ENCODE assay signal across 9 cellular contexts in genomic region chr4:52643846-52644245, GRCh38. TPM values are rescaled to one million over a fixed set of nuclear protein-coding genes. Genes with fewer than 3 reads are reported as not detected.
DNase-seq lines count a peak whose midpoint lies in the region; ATAC-seq lines count a peak whose summit lies in the region.
"Had no signal": no experiment of that assay in that cellular context is flagged by ENCODE, and none has a peak within 500 bp of the region (broad histone marks: within the 10 kb centered on the region; RNA-seq: fewer than 3 reads in every experiment).

No MANE protein-coding gene starts in this region.

- DNase-seq in Caki2 (ENCODE audit: low read depth), result peak; percentile 39
- peak; percentile 87 for DNase-seq in astrocyte of the hippocampus (ENCODE audit: low read depth, low spot score)
- peak; percentile 61 for DNase-seq in kidney glomerular epithelial cell (lab: John Stamatoyannopoulos, UW)
- DNase-seq: immature natural killer cell had no signal

- ATAC-seq in HG02885 (IDR thresholded peaks at IDR 0.05; ENCODE audit: poor library complexity, unreplicated experiment), result peak; percentile 32
- ATAC-seq in activated CD4-positive, CD25-positive, alpha-beta regulatory T cell treated with anti-CD3 and anti-CD28 coated beads, Interleukin-2, amount 50 U/mL, for 24 hours, result no peak
- ATAC-seq in HG02938 (IDR thresholded peaks at IDR 0.05; ENCODE audit: unreplicated experiment), result no peak
- no peak for ATAC-seq in HG03196 (IDR thresholded peaks at IDR 0.05; ENCODE audit: unreplicated experiment)
- no peak for ATAC-seq in GM21390 (IDR thresholded peaks at IDR 0.05; ENCODE audit: unreplicated experiment)

- in situ Hi-C loops in Caki2 (cut with HindIII; ENCODE audit: low pct_unique_long_range_greater_than_20kb, low sequenced_read_pairs), result no loop called here

RNA-seq across cellular contexts. Expression of gene USP46, which starts 15.3 kb away (rescaled TPM):
- total RNA-seq in Caki2 (2014; rRNA removed; shearing (Covaris generic); ENCODE audit: low replicate concordance), result 3.9 and 27.8 TPM in 2 replicates
